1 cellular context compared by ENCODE assay signal in genomic region chr9:112531666-112532282, GRCh38.
TF ChIP-seq lines count a peak whose summit lies in the region.

No MANE protein-coding gene starts in this region.

TF ChIP-seq in GM23338, 12 proteins besides CTCF, POLR2A, EP300 and RAD21:
- TF ChIP-seq ZNF462 (CRISPR knock-in tag; IDR thresholded peaks at IDR 0.05) (no peak), EZH2 (IDR thresholded peaks at IDR 0.05; ENCODE audit: low read depth, unreplicated experiment) (no peak), NANOG (IDR thresholded peaks at IDR 0.05; ENCODE audit: borderline replicate concordance) (no peak), POLR2AphosphoS5 (IDR thresholded peaks at IDR 0.05; ENCODE audit: low read depth) (no peak), ZNF331 (CRISPR knock-in tag; IDR thresholded peaks at IDR 0.05; ENCODE audit: low read depth) (no peak), ETS1 (IDR thresholded peaks at IDR 0.05) (no peak), JUNB (IDR thresholded peaks at IDR 0.05; ENCODE audit: unreplicated experiment) (no peak), STAT1 (IDR thresholded peaks at IDR 0.05; ENCODE audit: unreplicated experiment) (no peak), EZH2phosphoT487 (IDR thresholded peaks at IDR 0.05; ENCODE audit: unreplicated experiment) (no peak), ZNF114 (CRISPR knock-in tag; IDR thresholded peaks at IDR 0.05) (no peak), CREB1 (CRISPR knock-in tag; IDR thresholded peaks at IDR 0.05; ENCODE audit: low read depth) (no peak), REST (IDR thresholded peaks at IDR 0.05; ENCODE audit: unreplicated experiment) (no peak)
TF ChIP-seq in GM23338: peak in this region for 0.
